In genomic region chr2:178287652-178288344, GRCh38 we compare ENCODE assay signal across 20 cellular contexts.
A peak's percentile ranks its signal among the peaks of the same experiment; 100 is the strongest.
DNase-seq lines count a peak whose midpoint lies in the region; ATAC-seq and TF ChIP-seq lines count a peak whose summit lies in the region.
"Had no signal": no experiment of that assay in that cellular context is flagged by ENCODE, and none has a peak within 500 bp of the region (broad histone marks: within the 10 kb centered on the region; RNA-seq: fewer than 3 reads in every experiment).

No MANE protein-coding gene starts in this region.

- no peaks in the 10 kb centered on the region for H3K27me3 ChIP-seq in trophoblast cell (ENCODE audit: insufficient read depth, low read length)
- H3K27me3 ChIP-seq: BLaER1 had no signal

- no peak for ATAC-seq in activated naive CD4-positive, alpha-beta T cell treated with anti-CD3 and anti-CD28 coated beads, Interleukin-2, amount 50 U/mL, for 72 hours
- ATAC-seq: GM12878, HCT116, HepG2 had no signal

- no peak overlapping the region for H3K4me2 ChIP-seq in trophoblast cell (ENCODE audit: low read length)
- H3K4me2 ChIP-seq: BLaER1 had no signal

- no peak overlapping the region for H3K4ac ChIP-seq in trophoblast cell (ENCODE audit: low read depth, low read length)

- H4K8ac ChIP-seq in trophoblast cell (ENCODE audit: low read depth, low read length): peak overlapping the region; percentile 2

- no peak overlapping the region for H2BK120ac ChIP-seq in trophoblast cell (ENCODE audit: insufficient read depth, low read length, poor library complexity)

- peak; percentile 5 for DNase-seq in CMK (ENCODE audit: low read depth)
- DNase-seq in amniotic epithelial cell (ENCODE audit: low read depth): peak; percentile 72
- DNase-seq in fibroblast of pulmonary artery (ENCODE audit: low read depth): peak; percentile 33
- DNase-seq in trophoblast cell: peak; percentile 20 to 64
- DNase-seq in activated naive CD4-positive, alpha-beta T cell treated with anti-CD3 and anti-CD28 coated beads, Interleukin-2, amount 50 U/mL, for 72 hours (ENCODE audit: low spot score in 2 of 2): no peak
- no peak for DNase-seq in activated naive CD8-positive, alpha-beta T cell treated with anti-CD3 and anti-CD28 coated beads for 36 hours
- no peak for DNase-seq in mucosa of gallbladder (ENCODE audit: low spot score)
- DNase-seq: 8988T; Calu3; CD4-positive, alpha-beta memory T cell; DND-41; EL; GOT3; H7; HFFc6 had no signal

- H3K4me1 Mint-ChIP-seq in activated naive CD8-positive, alpha-beta T cell treated with anti-CD3 and anti-CD28 coated beads for 36 hours: no peaks in the 10 kb centered on the region
- H3K4me1 Mint-ChIP-seq: CD4-positive, alpha-beta memory T cell had no signal

- H3K18ac ChIP-seq in trophoblast cell (ENCODE audit: low read length): no peak overlapping the region

- no peak overlapping the region for H2BK5ac ChIP-seq in trophoblast cell (ENCODE audit: low read depth, low read length, poor library complexity)

- no peaks in the 10 kb centered on the region for H3K79me2 ChIP-seq in trophoblast cell (ENCODE audit: control insufficient read depth, insufficient read depth, low read length, poor library complexity)

- peak overlapping the region; percentile 6 for H2BK12ac ChIP-seq in trophoblast cell (ENCODE audit: low read length)

- H3K36me3 ChIP-seq in trophoblast cell (ENCODE audit: control insufficient read depth in 1 of 2, insufficient read depth in 2 of 2, low read length in 2 of 2): no peaks in the 10 kb centered on the region
- H3K36me3 ChIP-seq: BLaER1 had no signal

- peaks cover 34% of the 10 kb centered on the region for H3K27me3 Mint-ChIP-seq in activated naive CD8-positive, alpha-beta T cell treated with anti-CD3 and anti-CD28 coated beads for 36 hours

- H3K36me3 Mint-ChIP-seq in activated naive CD4-positive, alpha-beta T cell treated with anti-CD3 and anti-CD28 coated beads, Interleukin-2, amount 50 U/mL, for 72 hours: no peaks in the 10 kb centered on the region
- no peaks in the 10 kb centered on the region for H3K36me3 Mint-ChIP-seq in activated naive CD8-positive, alpha-beta T cell treated with anti-CD3 and anti-CD28 coated beads for 36 hours
- H3K36me3 Mint-ChIP-seq: CD14-positive monocyte; CD4-positive, alpha-beta memory T cell had no signal

- no peak overlapping the region for H2AK5ac ChIP-seq in trophoblast cell (ENCODE audit: low read length)

- H3K9me3 ChIP-seq in trophoblast cell (ENCODE audit: insufficient read depth, low read depth, low read length): no peaks in the 10 kb centered on the region
- H3K9me3 ChIP-seq: BLaER1 had no signal

- TF ChIP-seq CTCF in fibroblast of pulmonary artery (IDR thresholded peaks at IDR 0.05; ENCODE audit: low read length, missing control alignments): no peak

- H3K27ac ChIP-seq in trophoblast cell (ENCODE audit: low read depth, low read length): no peak overlapping the region
- H3K27ac ChIP-seq: BLaER1 had no signal

- no peaks in the 10 kb centered on the region for H3K9me3 Mint-ChIP-seq in activated naive CD4-positive, alpha-beta T cell treated with anti-CD3 and anti-CD28 coated beads, Interleukin-2, amount 50 U/mL, for 72 hours
- H3K9me3 Mint-ChIP-seq in activated naive CD8-positive, alpha-beta T cell treated with anti-CD3 and anti-CD28 coated beads for 36 hours: no peaks in the 10 kb centered on the region
- H3K9me3 Mint-ChIP-seq: CD4-positive, alpha-beta memory T cell; HFFc6 had no signal

- no peaks in the 10 kb centered on the region for H3K79me1 ChIP-seq in trophoblast cell (ENCODE audit: low read length)

- no peak overlapping the region for H3K23ac ChIP-seq in trophoblast cell (ENCODE audit: low read length)

- H3K4me1 ChIP-seq in trophoblast cell (ENCODE audit: control insufficient read depth in 1 of 2, insufficient read depth in 2 of 2, low read length in 2 of 2): peaks cover 0 to 4% of the 10 kb centered on the region in 2 experiments
- H3K4me1 ChIP-seq: BLaER1 had no signal

- peak overlapping the region; percentile 34 for H3K14ac ChIP-seq in trophoblast cell (ENCODE audit: low read length)

- H3K4me3 ChIP-seq in fibroblast of pulmonary artery (replicated peaks; ENCODE audit: low read depth, low read length) (no peak overlapping the region), trophoblast cell (ENCODE audit: low read depth, low read length) (no peak overlapping the region)
- H3K4me3 ChIP-seq: BLaER1, GM12878 had no signal

- H4K91ac ChIP-seq in trophoblast cell (ENCODE audit: low read depth, low read length): no peak overlapping the region

- no peak overlapping the region for H2AFZ ChIP-seq in trophoblast cell (ENCODE audit: insufficient read depth, low read length, poor library complexity)

- no peak overlapping the region for H3K4me3 Mint-ChIP-seq in activated naive CD8-positive, alpha-beta T cell treated with anti-CD3 and anti-CD28 coated beads for 36 hours
- H3K4me3 Mint-ChIP-seq: CD14-positive monocyte; CD4-positive, alpha-beta memory T cell; HFFc6 had no signal

- no peak overlapping the region for H3K27ac Mint-ChIP-seq in activated naive CD4-positive, alpha-beta T cell treated with anti-CD3 and anti-CD28 coated beads, Interleukin-2, amount 50 U/mL, for 72 hours
- no peak overlapping the region for H3K27ac Mint-ChIP-seq in activated naive CD8-positive, alpha-beta T cell treated with anti-CD3 and anti-CD28 coated beads for 36 hours
- H3K27ac Mint-ChIP-seq: CD4-positive, alpha-beta memory T cell; HFFc6 had no signal

- H4K12ac ChIP-seq in trophoblast cell (ENCODE audit: low read depth, low read length): no peak overlapping the region

- no peak overlapping the region for H3K9ac ChIP-seq in trophoblast cell (ENCODE audit: low read length)
- H3K9ac ChIP-seq: BLaER1 had no signal

- WGBS in trophoblast cell (ENCODE audit: extremely low coverage, insufficient coverage, insufficient read length): no CpG with 5 or more reads among the region's 3 CpGs

Comparison
In these comparisons a context has a peak if more than half of its experiments do, and no peak if none do; other contexts are left out.
1. DNase-seq: peak in CMK (single experiment), amniotic epithelial cell (single experiment), fibroblast of pulmonary artery (single experiment) and trophoblast cell (2 of 2); none in activated naive CD4-positive, alpha-beta T cell treated with anti-CD3 and anti-CD28 coated beads, Interleukin-2, amount 50 U/mL, for 72 hours (0 of 2), activated naive CD8-positive, alpha-beta T cell treated with anti-CD3 and anti-CD28 coated beads for 36 hours (single experiment) and mucosa of gallbladder (single experiment).